Comparison of ENCODE assay signal across 27 cellular contexts in the genomic region with DNA sequence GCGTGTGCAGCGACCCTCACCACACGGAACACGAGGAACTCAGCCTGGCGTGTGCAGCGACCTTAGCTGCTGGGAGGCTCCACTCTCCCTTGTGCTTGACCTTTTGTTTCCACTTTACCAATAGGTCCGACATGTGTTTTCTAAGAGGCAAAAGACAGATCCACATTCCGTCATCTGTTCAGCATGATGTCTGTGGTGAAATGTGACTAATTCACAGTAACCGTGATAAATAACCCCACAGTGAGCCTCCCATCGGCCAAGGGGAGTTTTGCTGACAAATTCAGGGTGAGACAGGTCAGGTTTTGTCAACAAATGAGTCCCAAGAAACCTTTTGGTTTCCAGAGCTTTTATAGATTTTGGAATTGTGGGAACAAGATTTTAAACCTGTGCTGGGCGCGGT. TPM values are rescaled to one million over a fixed set of nuclear protein-coding genes. Genes with fewer than 3 reads are reported as not detected.
DNase-seq lines count a peak whose midpoint lies in the region; ATAC-seq and TF ChIP-seq lines count a peak whose summit lies in the region.
"Had no signal": no experiment of that assay in that cellular context is flagged by ENCODE, and none has a peak within 500 bp of the region (broad histone marks: within the 10 kb centered on the region; RNA-seq: fewer than 3 reads in every experiment).

No MANE protein-coding gene starts in this region.

- H2BK5ac ChIP-seq in mesendoderm (ENCODE audit: low read length), result peak overlapping the region; percentile 90

- H3K23ac ChIP-seq in mesendoderm (ENCODE audit: low read length), result no peak overlapping the region

- H2BK120ac ChIP-seq in mesendoderm (ENCODE audit: low read depth, low read length), result peak overlapping the region; percentile 62

- no peaks in the 10 kb centered on the region for H3K4me1 Mint-ChIP-seq in MCF 10A (ENCODE audit: insufficient read depth, unreplicated experiment)

- no peaks in the 10 kb centered on the region for H3K36me3 Mint-ChIP-seq in MCF 10A (ENCODE audit: insufficient read depth, unreplicated experiment)

- no peak overlapping the region for H3K9ac ChIP-seq in mesendoderm (ENCODE audit: low read length)
- H3K9ac ChIP-seq: BLaER1 had no signal

- H4K5ac ChIP-seq in mesendoderm (ENCODE audit: low read length), result no peak overlapping the region

- H3K79me1 ChIP-seq in mesendoderm (ENCODE audit: low read length), result no peaks in the 10 kb centered on the region

- no peak overlapping the region for H3K4me2 ChIP-seq in mesendoderm (ENCODE audit: low read length)
- H3K4me2 ChIP-seq: A549, BLaER1 had no signal

- H3K27me3 ChIP-seq in mesendoderm (ENCODE audit: insufficient read depth, low read length, poor library complexity), result no peaks in the 10 kb centered on the region
- H3K27me3 ChIP-seq: BLaER1, gastroesophageal sphincter, right atrium auricular region had no signal

- intact Hi-C loops in MCF 10A (cut with micrococcal nuclease), result no loop called here

- no peak overlapping the region for H2BK15ac ChIP-seq in mesendoderm (replicated peaks; ENCODE audit: low read depth)

- CTCF ChIA-PET in MCF 10A (lab: Yijun Ruan, JAX), result no interaction called here

- peak overlapping the region; percentile 0 for H3K18ac ChIP-seq in mesendoderm (ENCODE audit: low read length)

- H3K4me3 Mint-ChIP-seq in MCF 10A (ENCODE audit: unreplicated experiment), result no peak overlapping the region
- H3K4me3 Mint-ChIP-seq: activated naive CD4-positive, alpha-beta T cell treated with anti-CD3 and anti-CD28 coated beads for 36 hours; activated T-cell treated with anti-CD3 and anti-CD28 coated beads, Interleukin-2, amount 50 U/mL, for 4 hours had no signal

- H2AK5ac ChIP-seq in mesendoderm (ENCODE audit: low read length), result peak overlapping the region; percentile 4

- H3K4me3 ChIP-seq in AG10803 (ENCODE audit: low read length) (no peak overlapping the region), mesendoderm (ENCODE audit: low read length) (no peak overlapping the region)
- H3K4me3 ChIP-seq: A549, BLaER1, gastroesophageal sphincter, HAP-1, lung, right atrium auricular region had no signal

- H3K4me1 ChIP-seq in mesendoderm (ENCODE audit: control insufficient read depth, low read depth, low read length), result peaks cover 22% of the 10 kb centered on the region
- H3K4me1 ChIP-seq: A549, BLaER1, gastroesophageal sphincter, HAP-1 had no signal

- POLR2A ChIA-PET in MCF 10A (lab: Yijun Ruan, JAX), result no interaction called here

- H3K79me2 ChIP-seq in mesendoderm (ENCODE audit: control insufficient read depth, insufficient read depth, low read length), result no peaks in the 10 kb centered on the region

- no peak overlapping the region for H3K4ac ChIP-seq in mesendoderm (ENCODE audit: low read depth, low read length)

- H3K36me3 ChIP-seq in mesendoderm (ENCODE audit: control insufficient read depth, insufficient read depth, low read length), result no peaks in the 10 kb centered on the region
- H3K36me3 ChIP-seq: BLaER1, HAP-1, right atrium auricular region had no signal

- no peak for ATAC-seq in GM21529 (IDR thresholded peaks at IDR 0.05; ENCODE audit: unreplicated experiment)
- no peak for ATAC-seq in HG03095 (IDR thresholded peaks at IDR 0.05; ENCODE audit: unreplicated experiment)
- ATAC-seq: A549; activated T-cell treated with anti-CD3 and anti-CD28 coated beads, Interleukin-2, amount 50 U/mL, for 4 hours; gastroesophageal sphincter had no signal

- H3K27ac ChIP-seq in mesendoderm (ENCODE audit: low read depth, low read length), result no peak overlapping the region
- H3K27ac ChIP-seq: A549, BLaER1, gastroesophageal sphincter, right atrium auricular region had no signal

- BruUV-seq in MCF 10A (replicated peaks; lab: Mats Ljungman, UMichigan), result no TSS peak

- peak; percentile 31 for DNase-seq in AG10803 (ENCODE audit: low read depth)
- peak; percentile 78 for DNase-seq in M059J (ENCODE audit: low read depth)
- DNase-seq in brain pericyte (ENCODE audit: low read depth, low spot score), result peak; percentile 52
- peak; percentile 28 for DNase-seq in mesendoderm
- no peak for DNase-seq in stimulated activated CD4-positive, alpha-beta T cell treated with anti-CD3 and anti-CD28 coated beads, Interleukin-1b, Interleukin-23, amount 100 ng/mL, for 48 hours
- DNase-seq in MCF 10A (ENCODE audit: unreplicated experiment), result no peak
- DNase-seq: activated CD8-positive, alpha-beta memory T cell treated with anti-CD3 and anti-CD28 coated beads for 24 hours; activated naive CD4-positive, alpha-beta T cell treated with anti-CD3 and anti-CD28 coated beads for 36 hours; activated T-cell treated with anti-CD3 and anti-CD28 coated beads, Interleukin-2, amount 50 U/mL, for 4 hours; amygdala; cerebellar nuclear complex; erythroblast; Kasumi-1; NCI-H1105; NCI-H2029 treated with DMSO at 0.1 percent for 48 hours; SHP77; stimulated activated CD4-positive, alpha-beta T cell treated with anti-CD3 and anti-CD28 coated beads, Interleukin-15, amount 100 ng/mL, for 24 hours; substantia nigra; SW 1271 had no signal

- no peak overlapping the region for H4K8ac ChIP-seq in mesendoderm (ENCODE audit: low read depth, low read length)

- H3K56ac ChIP-seq in mesendoderm (ENCODE audit: low read length), result peak overlapping the region; percentile 84

- no CpG with 5 or more reads among the region's 12 CpGs for WGBS in mesendoderm (ENCODE audit: extremely low coverage, insufficient coverage, low lambda C conversion rate)

- no peak overlapping the region for H3K27ac Mint-ChIP-seq in MCF 10A (ENCODE audit: low read depth, unreplicated experiment)
- H3K27ac Mint-ChIP-seq: activated naive CD4-positive, alpha-beta T cell treated with anti-CD3 and anti-CD28 coated beads for 36 hours had no signal

- no peak for TF ChIP-seq CTCF in AG10803 (conservative IDR thresholded peaks at IDR 0.05; ENCODE audit: low read length)
- TF ChIP-seq CTCF in MCF 10A (IDR thresholded peaks at IDR 0.05; ENCODE audit: unreplicated experiment), result no peak

- no peaks in the 10 kb centered on the region for H3K9me3 Mint-ChIP-seq in MCF 10A (ENCODE audit: unreplicated experiment)
- H3K9me3 Mint-ChIP-seq: activated naive CD4-positive, alpha-beta T cell treated with anti-CD3 and anti-CD28 coated beads for 36 hours; activated T-cell treated with anti-CD3 and anti-CD28 coated beads, Interleukin-2, amount 50 U/mL, for 4 hours had no signal

- no peaks in the 10 kb centered on the region for H3K27me3 Mint-ChIP-seq in MCF 10A (ENCODE audit: insufficient read depth, unreplicated experiment)

RNA-seq across cellular contexts. Expression of gene MOK, which starts 55.9 kb away (rescaled TPM):
- total RNA-seq in M059J (2014; rRNA removed; shearing (Covaris generic)), result 27.3 and 44.3 TPM in 2 replicates
- 3.2 TPM for polyA plus RNA-seq in mesendoderm (2013, experiment 1 of 2)
- 2.7 TPM for polyA plus RNA-seq in mesendoderm (2013, experiment 2 of 2)
- 61.7 and 98.9 TPM in 2 replicates for total RNA-seq in MCF 10A (2022)

Comparison
In these comparisons a context has a peak if more than half of its experiments do, and no peak if none do; other contexts are left out.
1. DNase-seq: peak in AG10803 (single experiment), M059J (single experiment), brain pericyte (single experiment) and mesendoderm (single experiment); none in stimulated activated CD4-positive, alpha-beta T cell treated with anti-CD3 and anti-CD28 coated beads, Interleukin-1b, Interleukin-23, amount 100 ng/mL, for 48 hours (single experiment) and MCF 10A (single experiment).